In genomic region chr5:62578540-62578939, GRCh38 we compare ENCODE assay signal across 8 cellular contexts. TPM values are rescaled to one million over a fixed set of nuclear protein-coding genes. Genes with fewer than 3 reads are reported as not detected.
A peak's percentile ranks its signal among the peaks of the same experiment; 100 is the strongest.
DNase-seq lines count a peak whose midpoint lies in the region; ATAC-seq lines count a peak whose summit lies in the region.

TSS of gene LRRC70 (plus strand) at chr5:62578819. CDS start at chr5:62579439, 620 bp downstream.

- ATAC-seq in activated naive CD4-positive, alpha-beta T cell treated with anti-CD3 and anti-CD28 coated beads, Interleukin-2, amount 50 U/mL, for 72 hours = peak; percentile 81 to 96
- ATAC-seq in HG02870 (IDR thresholded peaks at IDR 0.05; ENCODE audit: unreplicated experiment) = peak; percentile 72
- peak; percentile 93 for ATAC-seq in stimulated activated naive CD8-positive, alpha-beta T cell treated with anti-CD3 and anti-CD28 coated beads, Interleukin-15, amount 100 ng/mL, for 72 hours

- peaks cover 37% of the 10 kb centered on the region for H3K4me1 Mint-ChIP-seq in stimulated activated naive CD8-positive, alpha-beta T cell treated with anti-CD3 and anti-CD28 coated beads, Interleukin-15, amount 100 ng/mL, for 72 hours

- peaks cover 4 to 8% of the 10 kb centered on the region in 2 donors for H3K36me3 Mint-ChIP-seq in activated naive CD4-positive, alpha-beta T cell treated with anti-CD3 and anti-CD28 coated beads, Interleukin-2, amount 50 U/mL, for 72 hours

- no peaks in the 10 kb centered on the region for H3K9me3 Mint-ChIP-seq in activated naive CD4-positive, alpha-beta T cell treated with anti-CD3 and anti-CD28 coated beads, Interleukin-2, amount 50 U/mL, for 72 hours
- no peaks in the 10 kb centered on the region for H3K9me3 Mint-ChIP-seq in stimulated activated naive CD8-positive, alpha-beta T cell treated with anti-CD3 and anti-CD28 coated beads, Interleukin-15, amount 100 ng/mL, for 72 hours

- peak within 1 kb of the TSS; percentile 36 to 83 for H3K27ac Mint-ChIP-seq in activated naive CD4-positive, alpha-beta T cell treated with anti-CD3 and anti-CD28 coated beads, Interleukin-2, amount 50 U/mL, for 72 hours
- peak within 1 kb of the TSS in 1 of 2 donors; percentile 68 for H3K27ac Mint-ChIP-seq in stimulated activated naive CD8-positive, alpha-beta T cell treated with anti-CD3 and anti-CD28 coated beads, Interleukin-15, amount 100 ng/mL, for 72 hours

- H3K27me3 Mint-ChIP-seq in stimulated activated naive CD8-positive, alpha-beta T cell treated with anti-CD3 and anti-CD28 coated beads, Interleukin-15, amount 100 ng/mL, for 72 hours = no peaks in the 10 kb centered on the region

- H3K4me3 Mint-ChIP-seq in stimulated activated naive CD8-positive, alpha-beta T cell treated with anti-CD3 and anti-CD28 coated beads, Interleukin-15, amount 100 ng/mL, for 72 hours = peak within 1 kb of the TSS; percentile 43 to 50

- DNase-seq in activated naive CD4-positive, alpha-beta T cell treated with anti-CD3 and anti-CD28 coated beads, Interleukin-2, amount 50 U/mL, for 72 hours (ENCODE audit: low spot score in 2 of 2) = no peak
- no peak for DNase-seq in activated naive CD4-positive, alpha-beta T cell treated with anti-CD3 and anti-CD28 coated beads, Interleukin-2, amount 50 U/mL, for 16 hours
- DNase-seq in OCI-M1 (lab: John Stamatoyannopoulos, UW) (peak; percentile 40), fibroblast of the conjunctiva (ENCODE audit: low read depth) (peak; percentile 18), UCSD-AML1 (lab: John Stamatoyannopoulos, UW; ENCODE audit: unreplicated experiment) (no peak), RPMI8226 (no peak)
- DNase-seq in stimulated activated naive CD8-positive, alpha-beta T cell treated with anti-CD3 and anti-CD28 coated beads, Interleukin-15, amount 100 ng/mL, for 72 hours = no peak

RNA-seq across cellular contexts. Expression of gene LRRC70, which starts in this region (rescaled TPM):
- 1 to 10 TPM; 2.0 to 2.1 TPM for total RNA-seq in activated naive CD4-positive, alpha-beta T cell treated with anti-CD3 and anti-CD28 coated beads, Interleukin-2, amount 50 U/mL, for 72 hours

Comparison
In these comparisons a context has a peak if more than half of its experiments do, and no peak if none do; other contexts are left out.
1. DNase-seq: peak in OCI-M1 (single experiment) and fibroblast of the conjunctiva (single experiment); none in activated naive CD4-positive, alpha-beta T cell treated with anti-CD3 and anti-CD28 coated beads, Interleukin-2, amount 50 U/mL, for 72 hours (0 of 2), activated naive CD4-positive, alpha-beta T cell treated with anti-CD3 and anti-CD28 coated beads, Interleukin-2, amount 50 U/mL, for 16 hours (single experiment), stimulated activated naive CD8-positive, alpha-beta T cell treated with anti-CD3 and anti-CD28 coated beads, Interleukin-15, amount 100 ng/mL, for 72 hours (0 of 2), UCSD-AML1 (single experiment) and RPMI8226 (single experiment).
2. Peak in every context shown above with its lines, with median percentiles within 50 percentile points of each other: ATAC-seq.